18 cellular contexts compared by ENCODE assay signal in genomic region chr3:33886015-33886414, GRCh38.
"Had no signal": no experiment of that assay in that cellular context is flagged by ENCODE, and none has a peak within 500 bp of the region (broad histone marks: within the 10 kb centered on the region; RNA-seq: fewer than 3 reads in every experiment).

No MANE protein-coding gene starts in this region.

- DNase-seq: activated CD4-positive, CD25-positive, alpha-beta regulatory T cell treated with anti-CD3 and anti-CD28 coated beads, Interleukin-2, amount 50 U/mL, for 72 hours; activated naive CD4-positive, alpha-beta T cell; activated naive CD8-positive, alpha-beta T cell treated with anti-CD3 and anti-CD28 coated beads, Interleukin-2, amount 10 ng/mL, durations not matched to agents 7 days and 5 days; activated T-cell treated with anti-CD3 and anti-CD28 coated beads for 4 hours; central memory CD4-positive, alpha-beta T cell; effector CD8-positive, alpha-beta T cell; naive thymus-derived CD8-positive, alpha-beta T cell; retina; stimulated activated CD4-positive, alpha-beta T cell treated with anti-CD3 and anti-CD28 coated beads, Interleukin-15, amount 100 ng/mL, for 24 hours; stimulated activated CD4-positive, alpha-beta T cell treated with anti-CD3 and anti-CD28 coated beads, Interleukin-4, amount 100 ng/mL, for 1 hour; stimulated activated naive B cell treated with anti-CD40 and anti-IgM and Interleukin-4, amounts not matched to agents 10 μg/mL and 1 μg/mL and 100 μg/mL, for 72 hours; uterus had no signal

- H3K4me1 ChIP-seq: ascending aorta, uterus had no signal

- H3K36me3 Mint-ChIP-seq: activated naive CD8-positive, alpha-beta T cell treated with anti-CD3 and anti-CD28 coated beads, Interleukin-2, amount 10 ng/mL, durations not matched to agents 7 days and 5 days; naive thymus-derived CD8-positive, alpha-beta T cell; stimulated activated naive B cell treated with anti-CD40 and anti-IgM and Interleukin-4, amounts not matched to agents 10 μg/mL and 1 μg/mL and 100 μg/mL, for 72 hours had no signal

- H3K36me3 ChIP-seq: ascending aorta, gastroesophageal sphincter, neutrophil, tibial nerve, uterus had no signal

- H3K4me3 Mint-ChIP-seq: activated naive CD8-positive, alpha-beta T cell treated with anti-CD3 and anti-CD28 coated beads, Interleukin-2, amount 10 ng/mL, durations not matched to agents 7 days and 5 days; naive thymus-derived CD8-positive, alpha-beta T cell; stimulated activated naive B cell treated with anti-CD40 and anti-IgM and Interleukin-4, amounts not matched to agents 10 μg/mL and 1 μg/mL and 100 μg/mL, for 72 hours had no signal

- H3K9me3 Mint-ChIP-seq: activated naive CD8-positive, alpha-beta T cell treated with anti-CD3 and anti-CD28 coated beads, Interleukin-2, amount 10 ng/mL, durations not matched to agents 7 days and 5 days; naive thymus-derived CD8-positive, alpha-beta T cell; stimulated activated naive B cell treated with anti-CD40 and anti-IgM and Interleukin-4, amounts not matched to agents 10 μg/mL and 1 μg/mL and 100 μg/mL, for 72 hours had no signal

- H3K27ac Mint-ChIP-seq: activated naive CD8-positive, alpha-beta T cell treated with anti-CD3 and anti-CD28 coated beads, Interleukin-2, amount 10 ng/mL, durations not matched to agents 7 days and 5 days; stimulated activated naive B cell treated with anti-CD40 and anti-IgM and Interleukin-4, amounts not matched to agents 10 μg/mL and 1 μg/mL and 100 μg/mL, for 72 hours had no signal

- H3K27me3 Mint-ChIP-seq: stimulated activated naive B cell treated with anti-CD40 and anti-IgM and Interleukin-4, amounts not matched to agents 10 μg/mL and 1 μg/mL and 100 μg/mL, for 72 hours had no signal

- ATAC-seq: gastroesophageal sphincter; left lobe of liver; naive thymus-derived CD8-positive, alpha-beta T cell; stimulated activated naive B cell treated with anti-CD40 and anti-IgM and Interleukin-4, amounts not matched to agents 10 μg/mL and 1 μg/mL and 100 μg/mL, for 72 hours had no signal

- H3K27me3 ChIP-seq: ascending aorta, gastroesophageal sphincter, hepatocyte, neutrophil, tibial nerve, uterus had no signal

- H3K4me3 ChIP-seq: ascending aorta, gastroesophageal sphincter, hepatocyte, tibial nerve, uterus had no signal

- H3K9me3 ChIP-seq: ascending aorta, gastroesophageal sphincter, neutrophil, tibial nerve, uterus had no signal
